20 cellular contexts compared by ENCODE assay signal in the genomic region with DNA sequence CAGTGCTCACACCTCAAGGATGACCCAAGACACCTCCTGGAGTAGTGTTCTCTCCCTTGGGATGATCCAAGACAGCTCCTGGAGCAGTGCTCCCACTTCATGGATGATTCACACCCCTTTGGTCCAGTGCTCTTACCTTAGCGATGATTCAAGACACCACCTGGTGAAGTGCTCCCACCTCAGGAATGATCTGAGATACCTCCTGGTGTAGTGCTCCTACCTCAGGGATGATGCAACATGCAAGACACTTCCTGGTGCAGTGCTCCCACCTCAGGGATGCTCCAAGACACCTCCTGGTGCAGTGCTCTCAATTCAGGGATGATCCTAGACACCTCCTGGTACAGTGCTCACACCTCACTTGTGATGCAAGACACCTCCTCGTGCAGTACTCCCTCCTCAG.
DNase-seq lines count a peak whose midpoint lies in the region; ATAC-seq, FAIRE-seq and TF ChIP-seq lines count a peak whose summit lies in the region.
"Had no signal": no experiment of that assay in that cellular context is flagged by ENCODE, and none has a peak within 500 bp of the region (broad histone marks: within the 10 kb centered on the region; RNA-seq: fewer than 3 reads in every experiment).

No MANE protein-coding gene starts in this region.

- H4K12ac ChIP-seq in trophoblast cell (ENCODE audit: low read depth, low read length) = no peak overlapping the region

- no peak overlapping the region for H2BK120ac ChIP-seq in trophoblast cell (ENCODE audit: insufficient read depth, low read length, poor library complexity)

- POLR2A ChIA-PET in A549 (lab: Yijun Ruan, JAX) = no interaction called here
- POLR2A ChIA-PET in K562 (lab: Yijun Ruan, JAX) = no interaction called here

- no peak overlapping the region for H3K18ac ChIP-seq in trophoblast cell (ENCODE audit: low read length)

- no peak overlapping the region for H3K23ac ChIP-seq in trophoblast cell (ENCODE audit: low read length)

- no peak overlapping the region for H2AK5ac ChIP-seq in trophoblast cell (ENCODE audit: low read length)

- TF ChIP-seq CTCF in A549 (IDR thresholded peaks at IDR 0.05) (no peak), K562 (IDR thresholded peaks at IDR 0.05 in 2 of 3, conservative IDR thresholded peaks at IDR 0.05 in 1 of 3; ENCODE audit: insufficient read depth in 2 of 3, low read depth in 1 of 3, low read length in 3 of 3) (no peak)

- no peak overlapping the region for H3K4ac ChIP-seq in trophoblast cell (ENCODE audit: low read depth, low read length)

- TF ChIP-seq POLR2A in A549 (IDR thresholded peaks at IDR 0.05; ENCODE audit: low read length) (no peak), K562 (conservative IDR thresholded peaks at IDR 0.05) (no peak)

- no peaks in the 10 kb centered on the region for H3K79me2 ChIP-seq in K562 (ENCODE audit: control insufficient read depth, insufficient read depth, low read length)
- no peaks in the 10 kb centered on the region for H3K79me2 ChIP-seq in trophoblast cell (ENCODE audit: control insufficient read depth, insufficient read depth, low read length, poor library complexity)

- H3K9me1 ChIP-seq in K562 (ENCODE audit: control insufficient read depth, insufficient read depth, low read length) = no peaks in the 10 kb centered on the region

- intact Hi-C loops in K562 (cut with micrococcal nuclease) = no loop called here

- in situ Hi-C loops in K562 (cut with MboI) = no loop called here

- H3K27me3 ChIP-seq in K562 (ENCODE audit: control insufficient read depth in 2 of 2, insufficient read depth in 2 of 2, low read length in 2 of 2) = peaks cover 0 to 8% of the 10 kb centered on the region in 2 experiments; a peak in 3 of 5 replicates
- no peaks in the 10 kb centered on the region for H3K27me3 ChIP-seq in trophoblast cell (ENCODE audit: insufficient read depth, low read length)
- H3K27me3 ChIP-seq: BLaER1 treated with 17β-estradiol and CSF1 and Interleukin-3, amounts not matched to agents 10 nM and 100 nM had no signal

- ATAC-seq in A549 = no peak
- no peak for ATAC-seq in K562
- no peak for ATAC-seq in HG03378 (IDR thresholded peaks at IDR 0.05; ENCODE audit: unreplicated experiment)
- no peak for ATAC-seq in GM21381 (IDR thresholded peaks at IDR 0.05; ENCODE audit: unreplicated experiment)
- ATAC-seq: CD8-positive, alpha-beta T cell had no signal

- H2AFZ ChIP-seq in K562 (ENCODE audit: low read depth, low read length) (no peak overlapping the region), trophoblast cell (ENCODE audit: insufficient read depth, low read length, poor library complexity) (no peak overlapping the region)

- H3K79me1 ChIP-seq in trophoblast cell (ENCODE audit: low read length) = no peaks in the 10 kb centered on the region

- no peak overlapping the region for H3K14ac ChIP-seq in trophoblast cell (ENCODE audit: low read length)

- no peak overlapping the region for H2BK5ac ChIP-seq in trophoblast cell (ENCODE audit: low read depth, low read length, poor library complexity)

- TF ChIP-seq EP300 in A549 (IDR thresholded peaks at IDR 0.05) = no peak
- no peak for TF ChIP-seq EP300 in K562 (IDR thresholded peaks at IDR 0.05; ENCODE audit: low read length)

- H3K4me1 ChIP-seq in A549 (no peaks in the 10 kb centered on the region), K562 (replicated peaks in 1 of 2; ENCODE audit: control insufficient read depth in 2 of 2, insufficient read depth in 2 of 2, low read length in 2 of 2) (peaks cover 0 to 3% of the 10 kb centered on the region in 2 experiments; a peak in 1 of 5 replicates), trophoblast cell (ENCODE audit: control insufficient read depth in 1 of 2, insufficient read depth in 2 of 2, low read length in 2 of 2) (no peaks in the 10 kb centered on the region)
- H3K4me1 ChIP-seq: Caco-2 had no signal

- no peak overlapping the region for H2BK12ac ChIP-seq in trophoblast cell (ENCODE audit: low read length)

- DNase-seq in A549 (ENCODE audit: low read depth in 1 of 2, low spot score in 1 of 2) (no peak), K562 (ENCODE audit: extremely low read depth in 1 of 4, low spot score in 3 of 4) (no peak), trophoblast cell (no peak)
- DNase-seq: 8988T; AML-193; Caco-2; Calu3; CD4-positive, alpha-beta T cell; CD8-positive, alpha-beta T cell; DMS79 treated with DMSO at 0.1 percent for 48 hours; GF-D8 had no signal

- FAIRE-seq in A549 (lab: Jason Lieb, UNC) (no peak), K562 (lab: Jason Lieb, UNC) (no peak)
- FAIRE-seq: A204.1, D721Med, G401.6, GM12891, GM19239 had no signal

- no TSS peak for BruUV-seq in K562 (replicated peaks; lab: Mats Ljungman, UMichigan)

- TF ChIP-seq RAD21 in A549 (conservative IDR thresholded peaks at IDR 0.05 in 1 of 2, IDR thresholded peaks at IDR 0.05 in 1 of 2) (no peak), K562 (CRISPR knock-in tag; conservative IDR thresholded peaks at IDR 0.05 in 1 of 2, IDR thresholded peaks at IDR 0.05 in 1 of 2) (no peak)

- H3K9me3 ChIP-seq in A549 (peaks cover 87% of the 10 kb centered on the region), K562 (replicated peaks; ENCODE audit: control insufficient read depth, insufficient read depth, low read depth, low read length) (no peaks in the 10 kb centered on the region), trophoblast cell (ENCODE audit: insufficient read depth, low read depth, low read length) (peaks cover 39% of the 10 kb centered on the region)
- H3K9me3 ChIP-seq: Caco-2 had no signal

- no peaks in the 10 kb centered on the region for H4K20me1 ChIP-seq in K562 (replicated peaks; ENCODE audit: control insufficient read depth, insufficient read depth, low read length)
- H4K20me1 ChIP-seq: BLaER1 treated with 17β-estradiol and CSF1 and Interleukin-3, amounts not matched to agents 10 nM and 100 nM had no signal

- no peak overlapping the region for H3K9ac ChIP-seq in K562 (ENCODE audit: insufficient read depth in 1 of 2, low read depth in 2 of 2, low read length in 2 of 2)
- H3K9ac ChIP-seq in trophoblast cell (ENCODE audit: low read length) = no peak overlapping the region
- H3K9ac ChIP-seq: BLaER1 treated with 17β-estradiol and CSF1 and Interleukin-3, amounts not matched to agents 10 nM and 100 nM had no signal

- H3K4me2 ChIP-seq in A549 = no peak overlapping the region
- no peak overlapping the region for H3K4me2 ChIP-seq in K562 (ENCODE audit: insufficient read depth, low read length)
- H3K4me2 ChIP-seq in trophoblast cell (ENCODE audit: low read length) = no peak overlapping the region
- H3K4me2 ChIP-seq: BLaER1 treated with 17β-estradiol and CSF1 and Interleukin-3, amounts not matched to agents 10 nM and 100 nM had no signal

- H3K4me3 ChIP-seq in A549 = no peak overlapping the region
- no peak overlapping the region for H3K4me3 ChIP-seq in K562
- H3K4me3 ChIP-seq in trophoblast cell (ENCODE audit: low read depth, low read length) = peak overlapping the region; percentile 10
- H3K4me3 ChIP-seq: BLaER1 treated with 17β-estradiol and CSF1 and Interleukin-3, amounts not matched to agents 10 nM and 100 nM had no signal

- H3K36me3 ChIP-seq in K562 (ENCODE audit: control insufficient read depth, insufficient read depth, low read length) (no peaks in the 10 kb centered on the region), trophoblast cell (ENCODE audit: control insufficient read depth in 1 of 2, insufficient read depth in 2 of 2, low read length in 2 of 2) (no peaks in the 10 kb centered on the region)
- H3K36me3 ChIP-seq: BLaER1 treated with 17β-estradiol and CSF1 and Interleukin-3, amounts not matched to agents 10 nM and 100 nM had no signal

- CTCF ChIA-PET in A549 (lab: Yijun Ruan, JAX) = no interaction called here
- CTCF ChIA-PET in K562 (lab: Yijun Ruan, JAX; ENCODE audit: low intra/inter-chr PET ratio) = no interaction called here

- H3K27ac ChIP-seq in A549 (no peak overlapping the region), K562 (ENCODE audit: extremely low read depth, low read depth, low read length) (no peak overlapping the region), trophoblast cell (ENCODE audit: low read depth, low read length) (no peak overlapping the region)
- H3K27ac ChIP-seq: BLaER1 treated with 17β-estradiol and CSF1 and Interleukin-3, amounts not matched to agents 10 nM and 100 nM; C4-2B had no signal

- H4K91ac ChIP-seq in trophoblast cell (ENCODE audit: low read depth, low read length) = no peak overlapping the region

- no peak overlapping the region for H4K8ac ChIP-seq in trophoblast cell (ENCODE audit: low read depth, low read length)

- WGBS in A549 (ENCODE audit: missing lambda C conversion rate) = 50% methylated on average over 2 of the region's 2 CpGs
- 0% methylated on average over 1 of the region's 2 CpGs for WGBS in K562 (ENCODE audit: insufficient coverage, low coverage, missing lambda C conversion rate)
- WGBS in trophoblast cell (ENCODE audit: extremely low coverage, insufficient coverage, insufficient read length) = no CpG with 5 or more reads among the region's 2 CpGs

TF ChIP-seq in A549, 52 proteins besides CTCF, POLR2A, EP300 and RAD21:
- no peak for TF ChIP-seq GATA3 (IDR thresholded peaks at IDR 0.05; ENCODE audit: borderline replicate concordance)
- peak; percentile 49; the same call in 1 of the 2 replicates for TF ChIP-seq CHD4 (IDR thresholded peaks at IDR 0.05; ENCODE audit: borderline replicate concordance)

TF ChIP-seq in K562, 482 proteins besides CTCF, POLR2A, EP300 and RAD21:
- TF ChIP-seq ZFX (CRISPR knock-in tag; IDR thresholded peaks at IDR 0.05) = no peak
- TF ChIP-seq CC2D1A (IDR thresholded peaks at IDR 0.05) = no peak
- TF ChIP-seq, protein P1, sequence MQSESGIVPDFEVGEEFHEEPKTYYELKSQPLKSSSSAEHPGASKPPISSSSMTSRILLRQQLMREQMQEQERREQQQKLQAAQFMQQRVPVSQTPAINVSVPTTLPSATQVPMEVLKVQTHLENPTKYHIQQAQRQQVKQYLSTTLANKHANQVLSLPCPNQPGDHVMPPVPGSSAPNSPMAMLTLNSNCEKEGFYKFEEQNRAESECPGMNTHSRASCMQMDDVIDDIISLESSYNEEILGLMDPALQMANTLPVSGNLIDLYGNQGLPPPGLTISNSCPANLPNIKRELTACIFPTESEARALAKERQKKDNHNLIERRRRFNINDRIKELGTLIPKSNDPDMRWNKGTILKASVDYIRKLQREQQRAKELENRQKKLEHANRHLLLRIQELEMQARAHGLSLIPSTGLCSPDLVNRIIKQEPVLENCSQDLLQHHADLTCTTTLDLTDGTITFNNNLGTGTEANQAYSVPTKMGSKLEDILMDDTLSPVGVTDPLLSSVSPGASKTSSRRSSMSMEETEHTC (IDR thresholded peaks at IDR 0.05) = no peak
- no peak for TF ChIP-seq TAF1 (IDR thresholded peaks at IDR 0.05; ENCODE audit: control insufficient read depth, extremely low read depth, insufficient read depth, low read length, severe bottlenecking)
- TF ChIP-seq ZNF263 (CRISPR knock-in tag; IDR thresholded peaks at IDR 0.05; ENCODE audit: borderline replicate concordance) = peak; percentile 76; the same call in 1 of the 2 replicates

Comparison
In these comparisons a context has a peak if more than half of its experiments do, and no peak if none do; other contexts are left out.
1. Of the 35 proteins assayed by ChIP-seq in both K562 and A549: peak only in K562: none; only in A549: CHD4; in both: none; in neither: 34.